ENCODE assay signal across 8 cellular contexts in genomic region chr4:187606581-187606980, GRCh38.
DNase-seq lines count a peak whose midpoint lies in the region; ATAC-seq, FAIRE-seq and TF ChIP-seq lines count a peak whose summit lies in the region.

No MANE protein-coding gene starts in this region.

- H3K4me3 ChIP-seq in AG10803 (ENCODE audit: low read length) (no peak overlapping the region), retinal pigment epithelial cell (ENCODE audit: low read length) (no peak overlapping the region)

- no peak for FAIRE-seq in frontal cortex (lab: Jason Lieb, UNC)

- CTCF ChIA-PET in GM10248 (lab: Yijun Ruan, JAX): interaction anchor here (1.0 to 2.8 kb wide), 5 partner anchors 8 to 18 kb away, joined by 3 to 12 read pairs (median 7); no protein-coding TSS in a partner anchor

- TF ChIP-seq CTCF in AG10803 (conservative IDR thresholded peaks at IDR 0.05; ENCODE audit: low read length) (peak; percentile 90), GM10248 (IDR thresholded peaks at IDR 0.05; ENCODE audit: control extremely low read depth, extremely low read depth, low read depth, missing control alignments) (peak; percentile 84), retinal pigment epithelial cell (conservative IDR thresholded peaks at IDR 0.05; ENCODE audit: low read depth, low read length) (peak; percentile 85)

- POLR2A ChIA-PET in GM10248 (lab: Yijun Ruan, JAX): no interaction called here

- ATAC-seq in GM18511 (IDR thresholded peaks at IDR 0.05; ENCODE audit: unreplicated experiment): no peak

- DNase-seq in AG10803 (ENCODE audit: low read depth) (peak; percentile 69), GM10248 (ENCODE audit: extremely low spot score) (peak; percentile 27), HT-29 (ENCODE audit: low spot score) (peak; percentile 56), SKM-1 (lab: John Stamatoyannopoulos, UW; ENCODE audit: unreplicated experiment) (peak; percentile 21), frontal cortex (ENCODE audit: low spot score in 2 of 2) (peak; percentile 26 to 35), retinal pigment epithelial cell (ENCODE audit: low read depth) (no peak)
- no peak for DNase-seq in stimulated activated CD4-positive, alpha-beta T cell treated with anti-CD3 and anti-CD28 coated beads, Interleukin-4, amount 100 ng/mL, for 1 hour

Comparison
In these comparisons a context has a peak if more than half of its experiments do, and no peak if none do; other contexts are left out.
1. DNase-seq: peak in AG10803 (single experiment), GM10248 (single experiment), HT-29 (single experiment), SKM-1 (single experiment) and frontal cortex (2 of 2); none in retinal pigment epithelial cell (single experiment) and stimulated activated CD4-positive, alpha-beta T cell treated with anti-CD3 and anti-CD28 coated beads, Interleukin-4, amount 100 ng/mL, for 1 hour (single experiment).
2. Peak in every context shown above with its lines, with median percentiles within 50 percentile points of each other: CTCF ChIP-seq.